ENCODE assay signal across 26 cellular contexts in the genomic region with DNA sequence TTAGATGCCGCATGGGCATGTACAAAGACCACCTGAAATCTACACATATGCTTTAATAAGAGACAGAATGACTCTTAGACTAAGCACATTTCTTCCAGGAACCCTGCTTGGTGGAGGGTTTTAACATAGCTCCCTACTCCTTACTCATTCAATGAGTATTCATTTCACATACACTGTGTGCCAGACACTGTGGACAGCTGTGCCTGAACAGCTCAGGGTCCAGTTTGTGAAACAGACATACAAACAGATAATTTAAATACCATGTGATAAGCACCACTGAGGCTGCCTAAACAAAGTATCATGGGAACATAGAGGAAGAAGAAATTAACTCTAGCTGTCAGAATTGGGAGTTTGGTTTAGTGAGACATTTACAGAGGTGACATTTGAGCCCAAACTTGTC.
"Had no signal": no experiment of that assay in that cellular context is flagged by ENCODE, and none has a peak within 500 bp of the region (broad histone marks: within the 10 kb centered on the region; RNA-seq: fewer than 3 reads in every experiment).

No MANE protein-coding gene starts in this region.

- H3K4me3 ChIP-seq: colonic mucosa, esophagus squamous epithelium, gastrocnemius medialis, heart right ventricle, left lung, lower lobe of right lung, mucosa of descending colon had no signal

- H3K4me1 ChIP-seq: colonic mucosa, esophagus squamous epithelium, gastrocnemius medialis, heart right ventricle, left lung, lower lobe of right lung had no signal

- DNase-seq: colonic mucosa; cortex of kidney; effector CD8-positive, alpha-beta T cell; effector memory CD8-positive, alpha-beta T cell; endodermal cell; erythroblast; esophagus squamous epithelium; foreskin fibroblast; foreskin melanocyte; gastrocnemius medialis; glutamatergic neuron; head of caudate nucleus; heart right ventricle; hypothalamus; immature natural killer cell; islet precursor cell; kidney; kidney glomerular epithelial cell; left colon; left lung; left ventricle myocardium superior; lower lobe of right lung; mesenchymal stem cell; mucosa of descending colon had no signal

- H3K27me3 ChIP-seq: colonic mucosa, esophagus squamous epithelium, left lung had no signal

- H3K9me3 ChIP-seq: colonic mucosa, esophagus squamous epithelium, gastrocnemius medialis, left lung, lower lobe of right lung, mucosa of descending colon had no signal

- H3K27ac ChIP-seq: colonic mucosa, epithelial cell of prostate, esophagus squamous epithelium, gastrocnemius medialis, heart right ventricle, left lung, lower lobe of right lung had no signal

- H3K36me3 ChIP-seq: colonic mucosa, esophagus squamous epithelium, gastrocnemius medialis, heart right ventricle, left lung, lower lobe of right lung had no signal

- FAIRE-seq: endometrium, kidney had no signal
